In the genomic region with DNA sequence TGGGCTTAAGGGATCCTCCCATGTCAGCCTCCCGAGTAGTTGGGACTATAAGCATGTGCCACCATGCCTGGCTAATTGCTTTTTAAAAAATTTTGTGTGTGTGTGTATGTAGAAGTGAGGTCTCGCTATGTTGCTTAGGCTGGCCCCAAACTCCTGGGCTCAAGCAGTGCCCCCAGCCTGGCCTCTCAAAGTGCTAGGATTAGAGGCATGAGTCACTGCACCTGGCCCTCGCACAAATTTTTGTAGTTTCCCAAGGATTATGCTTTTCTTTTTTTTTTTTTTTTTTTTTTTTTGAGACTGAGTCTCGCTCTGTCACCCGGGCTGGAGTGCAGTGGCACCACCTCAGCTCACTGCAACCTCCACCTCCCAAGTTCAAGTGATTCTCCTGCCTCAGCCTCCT, we compare ENCODE assay signal across 17 cellular contexts.
A peak's percentile ranks its signal among the peaks of the same experiment; 100 is the strongest.
DNase-seq lines count a peak whose midpoint lies in the region; ATAC-seq and TF ChIP-seq lines count a peak whose summit lies in the region.
"Had no signal": no experiment of that assay in that cellular context is flagged by ENCODE, and none has a peak within 500 bp of the region (broad histone marks: within the 10 kb centered on the region; RNA-seq: fewer than 3 reads in every experiment).

No MANE protein-coding gene starts in this region.

- ATAC-seq in GM21423 (IDR thresholded peaks at IDR 0.05; ENCODE audit: unreplicated experiment) (no peak), GM19023 (IDR thresholded peaks at IDR 0.05; ENCODE audit: unreplicated experiment) (no peak)
- ATAC-seq: SK-N-SH treated with all-trans-retinoic acid at 6 μM for 48 hours had no signal

- H3K4me3 ChIP-seq in cardiac fibroblast (replicated peaks in 1 of 2; ENCODE audit: low read depth in 2 of 2, low read length in 2 of 2) (no peak overlapping the region), retinal pigment epithelial cell (ENCODE audit: low read length) (no peak overlapping the region)
- H3K4me3 ChIP-seq: GM23248 had no signal

- peak; percentile 49 for DNase-seq in DMS53 (lab: John Stamatoyannopoulos, UW)
- DNase-seq in DMS53 treated with DMSO at 0.1 percent for 48 hours (lab: John Stamatoyannopoulos, UW; ENCODE audit: unreplicated experiment), result no peak
- peak; percentile 47 for DNase-seq in MV-4-11 (lab: John Stamatoyannopoulos, UW)
- DNase-seq in cardiac fibroblast (ENCODE audit: low read depth in 2 of 2), result peak; percentile 8 to 19
- DNase-seq in retinal pigment epithelial cell (ENCODE audit: low read depth), result peak; percentile 46
- no peak for DNase-seq in stimulated activated CD4-positive, alpha-beta T cell treated with anti-CD3 and anti-CD28 coated beads, Interleukin-4, amount 100 ng/mL, for 1 hour
- DNase-seq: GM23248, NCI-H1105 treated with DMSO at 0.1 percent for 48 hours, NCI-H1694 treated with DMSO at 0.1 percent for 48 hours, NCI-H2107, NCI-H510A, NCI-H774, OCI-M1, SHP77 had no signal

- no peak for TF ChIP-seq CTCF in cardiac fibroblast (IDR thresholded peaks at IDR 0.05; ENCODE audit: low read depth, low read length)
- no peak for TF ChIP-seq CTCF in retinal pigment epithelial cell (conservative IDR thresholded peaks at IDR 0.05; ENCODE audit: low read depth, low read length)

Comparison
In these comparisons a context has a peak if more than half of its experiments do, and no peak if none do; other contexts are left out.
1. DNase-seq: peak in DMS53 (single experiment), MV-4-11 (single experiment), cardiac fibroblast (2 of 2) and retinal pigment epithelial cell (single experiment); none in DMS53 treated with DMSO at 0.1 percent for 48 hours (single experiment) and stimulated activated CD4-positive, alpha-beta T cell treated with anti-CD3 and anti-CD28 coated beads, Interleukin-4, amount 100 ng/mL, for 1 hour (single experiment).